ENCODE assay signal across 24 cellular contexts in the genomic region with DNA sequence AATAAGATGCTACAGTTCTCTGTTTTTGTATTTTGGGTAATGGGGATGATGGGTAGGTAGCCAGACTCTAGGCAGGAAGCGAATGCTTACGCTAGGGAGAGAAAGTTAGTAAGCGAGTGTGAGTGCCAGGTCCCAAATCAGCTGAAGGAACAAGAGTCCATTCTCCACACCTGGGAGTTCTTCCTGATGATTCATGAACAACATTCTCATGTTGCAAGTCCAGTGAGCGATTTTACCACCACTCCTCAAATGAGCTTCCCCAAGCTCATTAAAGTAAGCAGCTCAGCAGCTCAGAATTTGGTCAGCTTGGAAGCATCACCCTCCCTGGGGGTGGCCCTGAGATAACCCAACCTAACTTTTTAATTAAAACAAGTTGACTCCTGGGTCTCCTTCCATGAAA. TPM values are rescaled to one million over a fixed set of nuclear protein-coding genes. Genes with fewer than 3 reads are reported as not detected.
DNase-seq lines count a peak whose midpoint lies in the region; ATAC-seq and TF ChIP-seq lines count a peak whose summit lies in the region.
"Had no signal": no experiment of that assay in that cellular context is flagged by ENCODE, and none has a peak within 500 bp of the region (broad histone marks: within the 10 kb centered on the region; RNA-seq: fewer than 3 reads in every experiment).

No MANE protein-coding gene starts in this region.

- H3K36me3 ChIP-seq in BLaER1 treated with 17β-estradiol and CSF1 and Interleukin-3, amounts not matched to agents 10 nM and 100 nM, result peaks cover 0 to 10% (median 0%) of the 10 kb centered on the region in 11 experiments; a peak in 8 of 22 replicates
- H3K36me3 ChIP-seq in OCI-LY1 (ENCODE audit: insufficient read depth, low read length) (no peaks in the 10 kb centered on the region), mammary epithelial cell (ENCODE audit: insufficient read depth, low read length) (peaks cover 8% of the 10 kb centered on the region)
- H3K36me3 ChIP-seq: ascending aorta, upper lobe of left lung had no signal

- H3K9me3 Mint-ChIP-seq in glutamatergic neuron (ENCODE audit: unreplicated experiment) (no peaks in the 10 kb centered on the region), immature natural killer cell (peaks cover 0 to 6% (median 2%) of the 10 kb centered on the region in 6 donors)
- H3K9me3 Mint-ChIP-seq: activated naive CD4-positive, alpha-beta T cell treated with anti-CD3 and anti-CD28 coated beads, Interleukin-2, amount 10 ng/mL, durations not matched to agents 7 days and 5 days; memory B cell had no signal

- H3K27ac ChIP-seq in BLaER1 treated with 17β-estradiol and CSF1 and Interleukin-3, amounts not matched to agents 10 nM and 100 nM, result peak overlapping the region in 10 of 11 experiments; percentile 25 to 98 (median 94); a peak in 21 of 22 replicates
- H3K27ac ChIP-seq in OCI-LY1 (ENCODE audit: low read depth, low read length, poor library complexity, severe bottlenecking) (peak overlapping the region; percentile 81), mammary epithelial cell (ENCODE audit: insufficient read depth, low read depth, low read length) (peak overlapping the region; percentile 65)
- H3K27ac ChIP-seq: A549, ascending aorta, dorsolateral prefrontal cortex, upper lobe of left lung had no signal

- H4K20me1 ChIP-seq in BLaER1 treated with 17β-estradiol and CSF1 and Interleukin-3, amounts not matched to agents 10 nM and 100 nM, result no peaks in the 10 kb centered on the region; a peak in 1 of 22 replicates
- H4K20me1 ChIP-seq in OCI-LY1 (ENCODE audit: insufficient read depth, low read length) (no peaks in the 10 kb centered on the region), mammary epithelial cell (ENCODE audit: insufficient read depth, low read length) (no peaks in the 10 kb centered on the region)

- TF ChIP-seq CTCF in OCI-LY1 (IDR thresholded peaks at IDR 0.05; ENCODE audit: low read length), result no peak
- TF ChIP-seq CTCF in mammary epithelial cell (conservative IDR thresholded peaks at IDR 0.05 in 1 of 2, IDR thresholded peaks at IDR 0.05 in 1 of 2; ENCODE audit: extremely low read depth in 1 of 2, insufficient read depth in 1 of 2, low read depth in 1 of 2, low read length in 2 of 2), result no peak
- no peak for TF ChIP-seq CTCF in glutamatergic neuron (IDR thresholded peaks at IDR 0.05; ENCODE audit: partially characterized antibody, unreplicated experiment)

- dilution Hi-C loops in mammary epithelial cell (cut with HindIII; ENCODE audit: low sequenced_read_pairs), result no loop called here

- peak overlapping the region in 7 of 10 experiments; percentile 12 to 50 (median 30); a peak in 11 of 20 replicates for H3K4me3 ChIP-seq in BLaER1 treated with 17β-estradiol and CSF1 and Interleukin-3, amounts not matched to agents 10 nM and 100 nM
- no peak overlapping the region for H3K4me3 ChIP-seq in OCI-LY1 (ENCODE audit: low read depth, low read length, poor library complexity, severe bottlenecking)
- no peak overlapping the region for H3K4me3 ChIP-seq in mammary epithelial cell (replicated peaks in 1 of 3; ENCODE audit: insufficient read depth in 1 of 3, low read depth in 2 of 3, low read length in 3 of 3)
- H3K4me3 ChIP-seq: A549, ascending aorta, dorsolateral prefrontal cortex, upper lobe of left lung had no signal

- H3K27ac Mint-ChIP-seq in glutamatergic neuron (ENCODE audit: unreplicated experiment) (no peak overlapping the region), immature natural killer cell (no peak overlapping the region)
- H3K27ac Mint-ChIP-seq: activated naive CD4-positive, alpha-beta T cell treated with anti-CD3 and anti-CD28 coated beads, Interleukin-2, amount 10 ng/mL, durations not matched to agents 7 days and 5 days; B cell; memory B cell had no signal

- DNase-seq in mammary epithelial cell (peak; percentile 96), left kidney (ENCODE audit: low read depth, low spot score) (peak; percentile 61), glutamatergic neuron (no peak), immature natural killer cell (no peak)
- DNase-seq: activated CD4-positive, CD25-positive, alpha-beta regulatory T cell treated with anti-CD3 and anti-CD28 coated beads, Interleukin-2, amount 50 U/mL, for 72 hours; activated CD8-positive, alpha-beta memory T cell treated with anti-CD3 and anti-CD28 coated beads for 24 hours; activated naive CD4-positive, alpha-beta T cell treated with anti-CD3 and anti-CD28 coated beads, Interleukin-2, amount 10 ng/mL, durations not matched to agents 7 days and 5 days; activated T-cell treated with anti-CD3 and anti-CD28 coated beads, Interleukin-2, amount 50 U/mL, for 48 hours; COR-L47; kidney glomerular epithelial cell; NCI-H1417; NK-92 treated with Interleukin-12 subunit alpha and Interleukin-12 subunit beta, amount 100 ng/mL, for 24 hours; right cardiac atrium; upper lobe of left lung had no signal

- no TSS peak for BruUV-seq in mammary epithelial cell (replicated peaks; lab: Mats Ljungman, UMichigan)

- intact Hi-C loops in mammary epithelial cell (cut with micrococcal nuclease), result loop anchor here (1.0 kb wide), 3 partner anchors 22 to 115 kb away; no protein-coding TSS in a partner anchor

- H3K4me1 ChIP-seq in BLaER1 treated with 17β-estradiol and CSF1 and Interleukin-3, amounts not matched to agents 10 nM and 100 nM, result peaks cover 80 to 93% (median 90%) of the 10 kb centered on the region in 10 experiments
- H3K4me1 ChIP-seq in OCI-LY1 (ENCODE audit: insufficient read depth, low read length, severe bottlenecking), result peaks cover 58% of the 10 kb centered on the region
- H3K4me1 ChIP-seq in mammary epithelial cell (ENCODE audit: insufficient read depth, low read length), result peaks cover 80% of the 10 kb centered on the region

- H2AFZ ChIP-seq in OCI-LY1 (ENCODE audit: low read length) (no peak overlapping the region), mammary epithelial cell (ENCODE audit: low read depth, low read length) (no peak overlapping the region)

- peaks cover 7 to 17% (median 13%) of the 10 kb centered on the region in 11 experiments; a peak in 21 of 22 replicates for H3K9me3 ChIP-seq in BLaER1 treated with 17β-estradiol and CSF1 and Interleukin-3, amounts not matched to agents 10 nM and 100 nM (replicated peaks in 1 of 11)
- no peaks in the 10 kb centered on the region for H3K9me3 ChIP-seq in OCI-LY1 (ENCODE audit: low read length)
- no peaks in the 10 kb centered on the region for H3K9me3 ChIP-seq in mammary epithelial cell (replicated peaks; ENCODE audit: insufficient read depth, low read length)
- H3K9me3 ChIP-seq: ascending aorta had no signal

- H3K79me2 ChIP-seq in OCI-LY1 (ENCODE audit: insufficient read depth, low read length) (no peaks in the 10 kb centered on the region), mammary epithelial cell (ENCODE audit: insufficient read depth, low read length) (peaks cover 99% of the 10 kb centered on the region)

- H3K9me2 ChIP-seq in OCI-LY1 (ENCODE audit: low read depth, low read length), result no peaks in the 10 kb centered on the region

- H3F3A ChIP-seq in OCI-LY1 (ENCODE audit: insufficient read depth, low read length), result no peaks in the 10 kb centered on the region

- peak overlapping the region in 9 of 11 experiments; percentile 36 to 89 (median 75); a peak in 18 of 22 replicates for H3K9ac ChIP-seq in BLaER1 treated with 17β-estradiol and CSF1 and Interleukin-3, amounts not matched to agents 10 nM and 100 nM
- H3K9ac ChIP-seq in OCI-LY1 (ENCODE audit: low read length) (peak overlapping the region; percentile 22; the same call in 1 of the 2 replicates), mammary epithelial cell (ENCODE audit: insufficient read depth, low read length) (no peak overlapping the region)

- peaks cover 1% of the 10 kb centered on the region for H3K27me3 Mint-ChIP-seq in glutamatergic neuron (ENCODE audit: unreplicated experiment)
- peaks cover 0 to 7% (median 2%) of the 10 kb centered on the region in 3 donors for H3K27me3 Mint-ChIP-seq in immature natural killer cell (ENCODE audit: low read depth in 3 of 3)

- no peak overlapping the region for H3K4me3 Mint-ChIP-seq in glutamatergic neuron (ENCODE audit: unreplicated experiment)
- no peak overlapping the region for H3K4me3 Mint-ChIP-seq in immature natural killer cell
- H3K4me3 Mint-ChIP-seq: activated naive CD4-positive, alpha-beta T cell treated with anti-CD3 and anti-CD28 coated beads, Interleukin-2, amount 10 ng/mL, durations not matched to agents 7 days and 5 days; B cell; memory B cell had no signal

- H3K36me3 Mint-ChIP-seq in glutamatergic neuron (ENCODE audit: unreplicated experiment), result no peaks in the 10 kb centered on the region
- no peaks in the 10 kb centered on the region for H3K36me3 Mint-ChIP-seq in immature natural killer cell
- H3K36me3 Mint-ChIP-seq: activated naive CD4-positive, alpha-beta T cell treated with anti-CD3 and anti-CD28 coated beads, Interleukin-2, amount 10 ng/mL, durations not matched to agents 7 days and 5 days; memory B cell had no signal

- CTCF ChIA-PET in mammary epithelial cell (lab: Charles Lee; ENCODE audit: low non-redundant PET), result no interaction called here

- H3K27me3 ChIP-seq in BLaER1 treated with 17β-estradiol and CSF1 and Interleukin-3, amounts not matched to agents 10 nM and 100 nM, result no peaks in the 10 kb centered on the region
- no peaks in the 10 kb centered on the region for H3K27me3 ChIP-seq in OCI-LY1 (ENCODE audit: insufficient read depth, low read length)
- H3K27me3 ChIP-seq in mammary epithelial cell (ENCODE audit: insufficient read depth, low read length), result no peaks in the 10 kb centered on the region
- H3K27me3 ChIP-seq: ascending aorta, dorsolateral prefrontal cortex, upper lobe of left lung had no signal

- ATAC-seq in GM21381 (IDR thresholded peaks at IDR 0.05; ENCODE audit: unreplicated experiment) (no peak), GM21619 (IDR thresholded peaks at IDR 0.05; ENCODE audit: unreplicated experiment) (no peak)
- ATAC-seq: A549, right cardiac atrium, Right ventricle myocardium inferior had no signal

- 10% methylated on average over 4 of the region's 4 CpGs for WGBS in mammary epithelial cell (ENCODE audit: low coverage, missing lambda C conversion rate)

- peak overlapping the region; percentile 76 to 97 (median 86) for H3K4me2 ChIP-seq in BLaER1 treated with 17β-estradiol and CSF1 and Interleukin-3, amounts not matched to agents 10 nM and 100 nM
- peak overlapping the region; percentile 40; the same call in 1 of the 2 replicates for H3K4me2 ChIP-seq in OCI-LY1 (ENCODE audit: low read length)
- H3K4me2 ChIP-seq in mammary epithelial cell (ENCODE audit: insufficient read depth, low read depth, low read length), result peak overlapping the region; percentile 33
- H3K4me2 ChIP-seq: A549 had no signal

- in situ Hi-C loops in mammary epithelial cell (cut with MboI; ENCODE audit: low sequenced_read_pairs in 2 of 2), result no loop called here

- H3K4me1 Mint-ChIP-seq in glutamatergic neuron (ENCODE audit: low read depth, unreplicated experiment) (peaks cover 9% of the 10 kb centered on the region), immature natural killer cell (no peaks in the 10 kb centered on the region)

RNA-seq across cellular contexts. Expression of gene SH3PXD2A, which starts 27.3 kb away (rescaled TPM):
- total RNA-seq in mammary epithelial cell, result 100 to 1,000 TPM in 1 of 2 donors, 10 to 100 TPM in 1; 72.2 to 116 TPM
- polyA plus RNA-seq in mammary epithelial cell, result 35.3 TPM
- polyA minus RNA-seq in mammary epithelial cell, result 112 TPM
- total RNA-seq in glutamatergic neuron (ENCODE audit: unreplicated experiment), result 16.7 TPM
- polyA plus RNA-seq in immature natural killer cell, result under 1 TPM in 2 of 3 donors, not detected in 1; 0.07 to 0.43 TPM

Comparison
In these comparisons a context has a peak if more than half of its experiments do, and no peak if none do; other contexts are left out.
1. H3K4me2 ChIP-seq: peak in every context shown above with its lines; median percentile 86 in BLaER1 treated with 17β-estradiol and CSF1 and Interleukin-3, amounts not matched to agents 10 nM and 100 nM; 40 in OCI-LY1; 33 in mammary epithelial cell.
2. H3K4me3 ChIP-seq: peak in BLaER1 treated with 17β-estradiol and CSF1 and Interleukin-3, amounts not matched to agents 10 nM and 100 nM (7 of 10); none in OCI-LY1 (single experiment) and mammary epithelial cell (0 of 3).
3. DNase-seq: peak in mammary epithelial cell (single experiment) and left kidney (single experiment); none in glutamatergic neuron (single experiment) and immature natural killer cell (0 of 3).
4. Peak in every context shown above with its lines, with median percentiles within 50 percentile points of each other: H3K27ac ChIP-seq.